Comparison of ENCODE assay signal across 13 cellular contexts in the genomic region with DNA sequence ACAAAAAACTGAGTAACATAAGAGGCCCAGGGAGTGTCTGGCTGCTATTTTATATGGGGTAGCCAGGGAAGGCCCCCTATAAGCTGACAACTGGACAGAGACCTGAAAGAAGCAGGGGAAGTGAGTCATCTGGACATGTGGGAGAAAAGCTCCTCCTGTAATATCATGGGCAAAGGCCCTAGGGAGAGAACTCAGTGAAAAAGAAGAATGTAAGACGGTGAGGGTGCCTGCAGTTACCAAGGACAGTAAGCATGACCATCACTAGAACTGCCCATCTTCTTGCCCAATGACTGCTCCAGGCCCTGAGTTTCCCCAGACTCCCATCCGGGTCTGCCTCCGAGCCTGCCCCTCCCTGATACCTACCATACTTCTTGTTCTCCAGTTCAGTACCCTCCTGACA. TPM values are rescaled to one million over a fixed set of nuclear protein-coding genes. Genes with fewer than 3 reads are reported as not detected.
DNase-seq lines count a peak whose midpoint lies in the region; ATAC-seq, FAIRE-seq and TF ChIP-seq lines count a peak whose summit lies in the region.
"Had no signal": no experiment of that assay in that cellular context is flagged by ENCODE, and none has a peak within 500 bp of the region (broad histone marks: within the 10 kb centered on the region; RNA-seq: fewer than 3 reads in every experiment).

No MANE protein-coding gene starts in this region.

- no TSS peak for BruUV-seq in endothelial cell of umbilical vein (replicated peaks; lab: Mats Ljungman, UMichigan)

- H3K36me3 ChIP-seq in endothelial cell of umbilical vein (ENCODE audit: control insufficient read depth in 2 of 2, extremely low read depth in 1 of 2, insufficient read depth in 2 of 2, low read length in 2 of 2) (no peaks in the 10 kb centered on the region), Peyer's patch (no peaks in the 10 kb centered on the region)

- no peak for DNase-seq in T-helper 1 cell
- no peak for DNase-seq in T-cell
- no peak for DNase-seq in endothelial cell of umbilical vein (ENCODE audit: low read depth, low spot score)
- no peak for DNase-seq in progenitor cell of endocrine pancreas (ENCODE audit: low spot score, unreplicated experiment)
- DNase-seq in Peyer's patch, result no peak
- no peak for DNase-seq in kidney glomerular epithelial cell (lab: John Stamatoyannopoulos, UW)
- no peak for DNase-seq in HuH-7 (ENCODE audit: low spot score)
- DNase-seq: 8988T, dermis blood vessel endothelial cell, DND-41, heart right ventricle, NCI-H1930 had no signal

- no peak overlapping the region for H3K9ac ChIP-seq in endothelial cell of umbilical vein (replicated peaks; ENCODE audit: extremely low read depth, insufficient read depth, low read length)

- no peak for TF ChIP-seq CTCF in endothelial cell of umbilical vein (IDR thresholded peaks at IDR 0.05; ENCODE audit: extremely low read depth in 1 of 2, insufficient read depth in 1 of 2, low read depth in 1 of 2, low read length in 2 of 2)
- TF ChIP-seq CTCF in progenitor cell of endocrine pancreas (IDR thresholded peaks at IDR 0.05; ENCODE audit: unreplicated experiment), result no peak
- no peak for TF ChIP-seq CTCF in Peyer's patch (IDR thresholded peaks at IDR 0.05)

- H3K4me3 Mint-ChIP-seq in T-helper 1 cell treated with Interleukin-12 subunit alpha and Interleukin-12 subunit beta and Interleukin-4 antibody, amounts not matched to agents 30 μg/mL and 1 μg/mL, for 36 hours, result peak overlapping the region; percentile 56
- peak overlapping the region; percentile 86 to 94 (median 93) for H3K4me3 Mint-ChIP-seq in T-cell
- peak overlapping the region; percentile 95 for H3K4me3 Mint-ChIP-seq in progenitor cell of endocrine pancreas (ENCODE audit: low read depth)

- H3K4me1 Mint-ChIP-seq in T-helper 1 cell treated with Interleukin-12 subunit alpha and Interleukin-12 subunit beta and Interleukin-4 antibody, amounts not matched to agents 30 μg/mL and 1 μg/mL, for 36 hours (ENCODE audit: low read depth), result peaks cover 67% of the 10 kb centered on the region
- H3K4me1 Mint-ChIP-seq in T-cell (peaks cover 75 to 89% (median 79%) of the 10 kb centered on the region in 3 donors), progenitor cell of endocrine pancreas (ENCODE audit: low read depth) (peaks cover 45% of the 10 kb centered on the region)

- ATAC-seq in T-cell (replicated peaks in 1 of 4), result no peak

- dilution Hi-C loops in endothelial cell of umbilical vein (cut with MboI; ENCODE audit: extremely low pct_ligation_motif_present, low sequenced_read_pairs), result no loop called here

- CTCF ChIA-PET in T-cell (lab: Charles Lee), result interaction anchor here in 1 of 2 donors (0.5 kb wide), 1 partner anchor 925 kb away, joined by 5 read pairs; no protein-coding TSS in a partner anchor
- CTCF ChIA-PET in endothelial cell of umbilical vein (lab: Charles Lee), result interaction anchor here (0.6 to 4.2 kb wide), 8 partner anchors 10 to 162 kb away, joined by 3 to 59 read pairs (median 7); no protein-coding TSS in a partner anchor

- H4K20me1 ChIP-seq in endothelial cell of umbilical vein (replicated peaks; ENCODE audit: control insufficient read depth, extremely low read depth, insufficient read depth, low read length), result no peaks in the 10 kb centered on the region

- no peak for TF ChIP-seq POLR2A in endothelial cell of umbilical vein (IDR thresholded peaks at IDR 0.05; ENCODE audit: low read depth, low read length)
- no peak for TF ChIP-seq POLR2A in Peyer's patch (IDR thresholded peaks at IDR 0.05)

- intact Hi-C loops in endothelial cell of umbilical vein (cut with micrococcal nuclease), result loop anchor here (2.0 to 10.0 kb wide), 3 partner anchors 16 to 412 kb away; no protein-coding TSS in a partner anchor

- no peak for FAIRE-seq in endothelial cell of umbilical vein (lab: Jason Lieb, UNC)

- H3K4me2 ChIP-seq in endothelial cell of umbilical vein (ENCODE audit: insufficient read depth, low read length), result no peak overlapping the region

- H2AFZ ChIP-seq in endothelial cell of umbilical vein (ENCODE audit: low read depth, low read length), result no peak overlapping the region

- H3K4me1 ChIP-seq in endothelial cell of umbilical vein (ENCODE audit: control insufficient read depth, extremely low read depth, insufficient read depth, low read length) (peaks cover 31% of the 10 kb centered on the region), Peyer's patch (peaks cover 0 to 16% (median 0%) of the 10 kb centered on the region in 4 donors)

- POLR2A ChIA-PET in T-cell (lab: Charles Lee), result interaction anchor here in 1 of 2 donors (1.7 kb wide), 1 partner anchor 93 kb away, joined by 8 read pairs; no protein-coding TSS in a partner anchor
- POLR2A ChIA-PET in endothelial cell of umbilical vein (lab: Charles Lee), result no interaction called here

- H3K27me3 ChIP-seq in endothelial cell of umbilical vein (ENCODE audit: control insufficient read depth in 2 of 2, insufficient read depth in 2 of 2, low read length in 2 of 2), result no peaks in the 10 kb centered on the region
- H3K27me3 ChIP-seq in Peyer's patch, result no peaks in the 10 kb centered on the region

- H3K27ac Mint-ChIP-seq in T-helper 1 cell treated with Interleukin-12 subunit alpha and Interleukin-12 subunit beta and Interleukin-4 antibody, amounts not matched to agents 30 μg/mL and 1 μg/mL, for 36 hours, result peak overlapping the region; percentile 59
- H3K27ac Mint-ChIP-seq in T-cell, result peak overlapping the region; percentile 93 to 98
- peak overlapping the region; percentile 51 for H3K27ac Mint-ChIP-seq in progenitor cell of endocrine pancreas

- no peak overlapping the region for H3K27ac ChIP-seq in endothelial cell of umbilical vein (ENCODE audit: insufficient read depth, low read depth, low read length)
- peak overlapping the region in 2 of 4 donors; percentile 25 to 34 for H3K27ac ChIP-seq in Peyer's patch

- H3K9me3 ChIP-seq in endothelial cell of umbilical vein (replicated peaks; ENCODE audit: control insufficient read depth, insufficient read depth, low read length) (no peaks in the 10 kb centered on the region), Peyer's patch (no peaks in the 10 kb centered on the region)
- H3K9me3 ChIP-seq: heart right ventricle had no signal

- H3K79me2 ChIP-seq in endothelial cell of umbilical vein (ENCODE audit: control insufficient read depth, insufficient read depth, low read length), result no peaks in the 10 kb centered on the region

- H3K9me1 ChIP-seq in endothelial cell of umbilical vein (replicated peaks; ENCODE audit: control insufficient read depth, extremely low read depth, insufficient read depth, low read length), result no peaks in the 10 kb centered on the region

- peaks cover 4% of the 10 kb centered on the region for H3K27me3 Mint-ChIP-seq in T-helper 1 cell treated with Interleukin-12 subunit alpha and Interleukin-12 subunit beta and Interleukin-4 antibody, amounts not matched to agents 30 μg/mL and 1 μg/mL, for 36 hours (ENCODE audit: low read depth)
- peaks cover 0 to 1% of the 10 kb centered on the region in 2 donors for H3K27me3 Mint-ChIP-seq in T-cell
- no peaks in the 10 kb centered on the region for H3K27me3 Mint-ChIP-seq in progenitor cell of endocrine pancreas

- H3K36me3 Mint-ChIP-seq in T-helper 1 cell treated with Interleukin-12 subunit alpha and Interleukin-12 subunit beta and Interleukin-4 antibody, amounts not matched to agents 30 μg/mL and 1 μg/mL, for 36 hours (ENCODE audit: low read depth), result peaks cover 14% of the 10 kb centered on the region
- H3K36me3 Mint-ChIP-seq in T-cell (peaks cover 10% of the 10 kb centered on the region), progenitor cell of endocrine pancreas (ENCODE audit: insufficient read depth) (peaks cover 3% of the 10 kb centered on the region)

- no peak overlapping the region for H3K4me3 ChIP-seq in endothelial cell of umbilical vein (replicated peaks in 1 of 3; ENCODE audit: insufficient read depth in 1 of 3, low read depth in 1 of 3, low read length in 3 of 3)
- H3K4me3 ChIP-seq in Peyer's patch, result no peak overlapping the region

- H3K9me3 Mint-ChIP-seq in T-helper 1 cell treated with Interleukin-12 subunit alpha and Interleukin-12 subunit beta and Interleukin-4 antibody, amounts not matched to agents 30 μg/mL and 1 μg/mL, for 36 hours, result no peaks in the 10 kb centered on the region
- no peaks in the 10 kb centered on the region for H3K9me3 Mint-ChIP-seq in T-cell
- H3K9me3 Mint-ChIP-seq in progenitor cell of endocrine pancreas (ENCODE audit: low read depth), result no peaks in the 10 kb centered on the region

TF ChIP-seq in endothelial cell of umbilical vein, 7 proteins besides CTCF, POLR2A, EP300 and RAD21:
- TF ChIP-seq FOS (IDR thresholded peaks at IDR 0.05; ENCODE audit: borderline replicate concordance, insufficient read depth, low read length), result peak; percentile 26
- TF ChIP-seq, protein P1, sequence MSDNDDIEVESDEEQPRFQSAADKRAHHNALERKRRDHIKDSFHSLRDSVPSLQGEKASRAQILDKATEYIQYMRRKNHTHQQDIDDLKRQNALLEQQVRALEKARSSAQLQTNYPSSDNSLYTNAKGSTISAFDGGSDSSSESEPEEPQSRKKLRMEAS (IDR thresholded peaks at IDR 0.05; ENCODE audit: insufficient read depth, insufficient read length), result no peak
- no peak for TF ChIP-seq MYC (IDR thresholded peaks at IDR 0.05; ENCODE audit: low read depth, low read length)
- no peak for TF ChIP-seq POLR2AphosphoS5 (IDR thresholded peaks at IDR 0.05; ENCODE audit: insufficient read depth, low read depth, low read length)
- TF ChIP-seq JUN (IDR thresholded peaks at IDR 0.05; ENCODE audit: borderline replicate concordance, insufficient read depth, insufficient read length, low read depth), result no peak
- no peak for TF ChIP-seq GATA2 (IDR thresholded peaks at IDR 0.05; ENCODE audit: insufficient read depth, insufficient read length, low read depth, low read length)

RNA-seq across cellular contexts. Expression of gene ELMO1, which starts 2.3 kb away (rescaled TPM):
- 100 to 1,000 TPM; 101 to 149 (median 113) TPM for total RNA-seq in T-cell
- total RNA-seq in endothelial cell of umbilical vein, result 23.5 and 30.6 TPM in 2 replicates
- 16.2 and 17.0 TPM in 2 replicates for polyA plus RNA-seq in endothelial cell of umbilical vein
- polyA plus RNA-seq in endothelial cell of umbilical vein (2011; cell fraction: cytosol; rRNA removed), result 11.3 and 13.5 TPM in 2 replicates
- 26.0 and 29.5 TPM in 2 replicates for polyA plus RNA-seq in endothelial cell of umbilical vein (2011; cell fraction: nucleus; rRNA removed)
- polyA plus RNA-seq in endothelial cell of umbilical vein (2012), result 10.0 and 10.7 TPM in 2 replicates
- 80.5 and 81.2 TPM in 2 replicates for polyA minus RNA-seq in endothelial cell of umbilical vein
- not detected for polyA minus RNA-seq in endothelial cell of umbilical vein (2011; cell fraction: cytosol; rRNA and poly(A)+ RNA removed)
- 172 and 226 TPM in 2 replicates for polyA minus RNA-seq in endothelial cell of umbilical vein (2011; cell fraction: nucleus; rRNA and poly(A)+ RNA removed)
- 65.5 and 66.1 TPM in 2 replicates for total RNA-seq in progenitor cell of endocrine pancreas
- 100 to 1,000 TPM in 1 of 4 donors, 10 to 100 TPM in 3; 43.1 to 381 (median 72.2) TPM for total RNA-seq in Peyer's patch
